In genomic region chr2:3198119-3198518, GRCh38 we compare ENCODE assay signal across 12 cellular contexts.
DNase-seq lines count a peak whose midpoint lies in the region; ATAC-seq, FAIRE-seq and TF ChIP-seq lines count a peak whose summit lies in the region.
"Had no signal": no experiment of that assay in that cellular context is flagged by ENCODE, and none has a peak within 500 bp of the region (broad histone marks: within the 10 kb centered on the region; RNA-seq: fewer than 3 reads in every experiment).

No MANE protein-coding gene starts in this region.

- ATAC-seq in GM19351 (IDR thresholded peaks at IDR 0.05; ENCODE audit: unreplicated experiment) (peak; percentile 69), HG03378 (IDR thresholded peaks at IDR 0.05; ENCODE audit: unreplicated experiment) (no peak), GM18511 (IDR thresholded peaks at IDR 0.05; ENCODE audit: unreplicated experiment) (no peak)
- ATAC-seq: psoas muscle had no signal

- H3K9me3 Mint-ChIP-seq in glutamatergic neuron (ENCODE audit: unreplicated experiment) (peaks cover 8% of the 10 kb centered on the region), progenitor cell of endocrine pancreas (ENCODE audit: low read depth) (no peaks in the 10 kb centered on the region)
- H3K9me3 Mint-ChIP-seq: stimulated activated naive CD8-positive, alpha-beta T cell treated with anti-CD3 and anti-CD28 coated beads, Interleukin-15, Interleukin-2, amounts not matched to agents 100 ng/mL and 50 ng/mL, for 24 hours had no signal

- H3K36me3 Mint-ChIP-seq in glutamatergic neuron (ENCODE audit: unreplicated experiment) = peaks cover 2% of the 10 kb centered on the region
- peaks cover 9% of the 10 kb centered on the region for H3K36me3 Mint-ChIP-seq in progenitor cell of endocrine pancreas (ENCODE audit: insufficient read depth)

- H3K27me3 Mint-ChIP-seq in glutamatergic neuron (ENCODE audit: unreplicated experiment) (peaks cover 10% of the 10 kb centered on the region), progenitor cell of endocrine pancreas (no peaks in the 10 kb centered on the region)
- H3K27me3 Mint-ChIP-seq: stimulated activated naive CD8-positive, alpha-beta T cell treated with anti-CD3 and anti-CD28 coated beads, Interleukin-15, Interleukin-2, amounts not matched to agents 100 ng/mL and 50 ng/mL, for 24 hours had no signal

- H3K9me2 ChIP-seq in OCI-LY7 (ENCODE audit: insufficient read depth, low read length) = no peaks in the 10 kb centered on the region

- H3K27ac ChIP-seq in OCI-LY7 (ENCODE audit: low read depth, low read length, poor library complexity, severe bottlenecking) = no peak overlapping the region
- H3K27ac ChIP-seq: psoas muscle had no signal

- no peaks in the 10 kb centered on the region for H3K79me2 ChIP-seq in OCI-LY7 (ENCODE audit: insufficient read depth, low read depth, low read length)

- POLR2A ChIA-PET in OCI-LY7 (lab: Charles Lee) = interaction anchor here (1.3 kb wide), 1 partner anchor 412 kb away, joined by 3 read pairs; no protein-coding TSS in a partner anchor

- TF ChIP-seq CTCF in D721Med (IDR thresholded peaks at IDR 0.05; ENCODE audit: insufficient read depth, missing control alignments) (no peak), OCI-LY7 (conservative IDR thresholded peaks at IDR 0.05; ENCODE audit: low read length) (peak; percentile 52), glutamatergic neuron (IDR thresholded peaks at IDR 0.05; ENCODE audit: partially characterized antibody, unreplicated experiment) (peak; percentile 23), progenitor cell of endocrine pancreas (IDR thresholded peaks at IDR 0.05; ENCODE audit: unreplicated experiment) (no peak)

- no peak overlapping the region for H3K4me3 ChIP-seq in OCI-LY7 (ENCODE audit: low read depth, low read length, poor library complexity, severe bottlenecking)
- H3K4me3 ChIP-seq: MG63, psoas muscle had no signal

- intact Hi-C loops in OCI-LY7 (cut with micrococcal nuclease; ENCODE audit: unreplicated experiment) = loop anchor here (10.0 kb wide), 1 partner anchor 267 kb away; no protein-coding TSS in a partner anchor

- DNase-seq in D721Med (ENCODE audit: insufficient read length, low spot score) (peak; percentile 18), OCI-LY7 (ENCODE audit: low spot score) (peak; percentile 21), glutamatergic neuron (no peak), midbrain (lab: John Stamatoyannopoulos, UW) (no peak), progenitor cell of endocrine pancreas (ENCODE audit: low spot score, unreplicated experiment) (no peak)
- DNase-seq: hippocampal formation, MG63, psoas muscle had no signal

- H3K27ac Mint-ChIP-seq in glutamatergic neuron (ENCODE audit: unreplicated experiment) (peak overlapping the region; percentile 22), progenitor cell of endocrine pancreas (no peak overlapping the region)
- H3K27ac Mint-ChIP-seq: stimulated activated naive CD8-positive, alpha-beta T cell treated with anti-CD3 and anti-CD28 coated beads, Interleukin-15, Interleukin-2, amounts not matched to agents 100 ng/mL and 50 ng/mL, for 24 hours had no signal

- H4K20me1 ChIP-seq in OCI-LY7 (ENCODE audit: insufficient read depth, low read length) = no peaks in the 10 kb centered on the region

- H2AFZ ChIP-seq in OCI-LY7 (ENCODE audit: low read length) = no peak overlapping the region

- no peaks in the 10 kb centered on the region for H3K9me3 ChIP-seq in OCI-LY7 (ENCODE audit: low read length)
- H3K9me3 ChIP-seq: MG63, psoas muscle had no signal

- H3K4me1 ChIP-seq in OCI-LY7 (ENCODE audit: insufficient read depth, low read length, poor library complexity, severe bottlenecking) = peaks cover 12% of the 10 kb centered on the region

- BruUV-seq in OCI-LY7 (replicated peaks; lab: Mats Ljungman, UMichigan) = no TSS peak

- H3K4me3 Mint-ChIP-seq in glutamatergic neuron (ENCODE audit: unreplicated experiment) (no peak overlapping the region), progenitor cell of endocrine pancreas (ENCODE audit: low read depth) (no peak overlapping the region)
- H3K4me3 Mint-ChIP-seq: stimulated activated naive CD8-positive, alpha-beta T cell treated with anti-CD3 and anti-CD28 coated beads, Interleukin-15, Interleukin-2, amounts not matched to agents 100 ng/mL and 50 ng/mL, for 24 hours had no signal

- FAIRE-seq in D721Med (lab: Jason Lieb, UNC) = no peak

- H3K36me3 ChIP-seq in OCI-LY7 (ENCODE audit: insufficient read depth, low read length) = peaks cover 32% of the 10 kb centered on the region; the same call in 1 of the 2 replicates
- H3K36me3 ChIP-seq: MG63 had no signal

- H3K4me1 Mint-ChIP-seq in glutamatergic neuron (ENCODE audit: low read depth, unreplicated experiment) = peaks cover 22% of the 10 kb centered on the region
- peaks cover 2% of the 10 kb centered on the region for H3K4me1 Mint-ChIP-seq in progenitor cell of endocrine pancreas (ENCODE audit: low read depth)

- H3K4me2 ChIP-seq in OCI-LY7 (ENCODE audit: low read length) = no peak overlapping the region; the same call in 1 of the 2 replicates

- CTCF ChIA-PET in OCI-LY7 (lab: Charles Lee; ENCODE audit: unreplicated experiment) = no interaction called here

Comparison
In these comparisons a context has a peak if more than half of its experiments do, and no peak if none do; other contexts are left out.
1. DNase-seq: peak in D721Med (single experiment) and OCI-LY7 (single experiment); none in glutamatergic neuron (single experiment), midbrain (single experiment) and progenitor cell of endocrine pancreas (single experiment).
2. CTCF ChIP-seq: peak in OCI-LY7 (single experiment) and glutamatergic neuron (single experiment); none in D721Med (single experiment) and progenitor cell of endocrine pancreas (single experiment).